ENCODE assay signal across 17 cellular contexts in genomic region chr3:81778678-81779182, GRCh38. TPM values are rescaled to one million over a fixed set of nuclear protein-coding genes. Genes with fewer than 3 reads are reported as not detected.
DNase-seq lines count a peak whose midpoint lies in the region; ATAC-seq and TF ChIP-seq lines count a peak whose summit lies in the region.
"Had no signal": no experiment of that assay in that cellular context is flagged by ENCODE, and none has a peak within 500 bp of the region (broad histone marks: within the 10 kb centered on the region; RNA-seq: fewer than 3 reads in every experiment).

No MANE protein-coding gene starts in this region.

- ATAC-seq in GM18502 (IDR thresholded peaks at IDR 0.05; ENCODE audit: poor library complexity, unreplicated experiment) (peak; percentile 71), GM21529 (IDR thresholded peaks at IDR 0.05; ENCODE audit: unreplicated experiment) (peak; percentile 46), HG03469 (IDR thresholded peaks at IDR 0.05; ENCODE audit: unreplicated experiment) (peak; percentile 69)
- ATAC-seq: K562 had no signal

- TF ChIP-seq CTCF in fibroblast of the aortic adventitia (IDR thresholded peaks at IDR 0.05; ENCODE audit: insufficient read depth, low read length), result no peak
- no peak for TF ChIP-seq CTCF in endothelial cell (IDR thresholded peaks at IDR 0.05; ENCODE audit: unreplicated experiment)

- H3K36me3 Mint-ChIP-seq in endothelial cell (ENCODE audit: low read depth, unreplicated experiment), result peaks cover 7% of the 10 kb centered on the region
- H3K36me3 Mint-ChIP-seq: activated naive CD4-positive, alpha-beta T cell treated with anti-CD3 and anti-CD28 coated beads, Interleukin-2, amount 50 U/mL, for 72 hours; CD4-positive, alpha-beta memory T cell had no signal

- no peaks in the 10 kb centered on the region for H3K4me1 Mint-ChIP-seq in endothelial cell (ENCODE audit: unreplicated experiment)
- H3K4me1 Mint-ChIP-seq: CD4-positive, alpha-beta memory T cell had no signal

- DNase-seq in fibroblast of the aortic adventitia (ENCODE audit: low read depth) (peak; percentile 35), NCI-H226 (no peak), NCI-H2029 treated with DMSO at 0.1 percent for 48 hours (lab: John Stamatoyannopoulos, UW) (no peak), endothelial cell (ENCODE audit: low spot score) (no peak)
- no peak for DNase-seq in activated CD8-positive, alpha-beta memory T cell treated with anti-CD3 and anti-CD28 coated beads, Interleukin-2, amount 50 U/mL, for 4 hours
- DNase-seq: CD4-positive, alpha-beta memory T cell; midbrain; NCI-H2081; stimulated activated CD4-positive, alpha-beta T cell treated with anti-CD3 and anti-CD28 coated beads, Interleukin-4, amount 100 ng/mL, for 24 hours; T-helper 2 cell had no signal

- H3K4me3 ChIP-seq in fibroblast of the aortic adventitia (ENCODE audit: low read depth, low read length), result no peak overlapping the region
- H3K4me3 ChIP-seq: K562 had no signal

- H3K27me3 Mint-ChIP-seq in endothelial cell (ENCODE audit: unreplicated experiment), result no peaks in the 10 kb centered on the region
- H3K27me3 Mint-ChIP-seq: dendritic cell treated with granulocyte-macrophage colony-stimulating factor and Interleukin-4, amounts not matched to agents 40 ng/mL and 50 ng/mL, for 4 days had no signal

- H3K4me3 Mint-ChIP-seq in endothelial cell (ENCODE audit: unreplicated experiment), result no peak overlapping the region
- H3K4me3 Mint-ChIP-seq: CD4-positive, alpha-beta memory T cell; dendritic cell treated with granulocyte-macrophage colony-stimulating factor and Interleukin-4, amounts not matched to agents 40 ng/mL and 50 ng/mL, for 4 days; stimulated activated naive CD8-positive, alpha-beta T cell treated with anti-CD3 and anti-CD28 coated beads, Interleukin-15, Interleukin-2, amounts not matched to agents 100 ng/mL and 50 ng/mL, for 24 hours had no signal

- H3K9me3 Mint-ChIP-seq in endothelial cell (ENCODE audit: unreplicated experiment), result peaks cover 7% of the 10 kb centered on the region

- no peak overlapping the region for H3K27ac Mint-ChIP-seq in endothelial cell (ENCODE audit: unreplicated experiment)
- H3K27ac Mint-ChIP-seq: activated naive CD4-positive, alpha-beta T cell treated with anti-CD3 and anti-CD28 coated beads, Interleukin-2, amount 50 U/mL, for 72 hours; CD4-positive, alpha-beta memory T cell; dendritic cell treated with granulocyte-macrophage colony-stimulating factor and Interleukin-4, amounts not matched to agents 40 ng/mL and 50 ng/mL, for 4 days; stimulated activated naive CD8-positive, alpha-beta T cell treated with anti-CD3 and anti-CD28 coated beads, Interleukin-15, Interleukin-2, amounts not matched to agents 100 ng/mL and 50 ng/mL, for 24 hours had no signal

RNA-seq across cellular contexts. Expression of gene GBE1, which starts 17.3 kb away (rescaled TPM):
- 117 and 204 TPM in 2 replicates for total RNA-seq in fibroblast of the aortic adventitia (ENCODE audit: low replicate concordance)
- total RNA-seq in endothelial cell (ENCODE audit: unreplicated experiment), result 15.6 TPM
